In genomic region chr1:201917362-201918033, GRCh38 we compare ENCODE assay signal across 10 cellular contexts. TPM values are rescaled to one million over a fixed set of nuclear protein-coding genes. Genes with fewer than 3 reads are reported as not detected.
DNase-seq lines count a peak whose midpoint lies in the region; ATAC-seq and TF ChIP-seq lines count a peak whose summit lies in the region.
"Had no signal": no experiment of that assay in that cellular context is flagged by ENCODE, and none has a peak within 500 bp of the region (broad histone marks: within the 10 kb centered on the region; RNA-seq: fewer than 3 reads in every experiment).

No MANE protein-coding gene starts in this region.

- peak overlapping the region; percentile 70 for H3K4me3 Mint-ChIP-seq in HFFc6
- H3K4me3 Mint-ChIP-seq in activated naive CD4-positive, alpha-beta T cell treated with anti-CD3 and anti-CD28 coated beads for 36 hours: no peak overlapping the region
- H3K4me3 Mint-ChIP-seq: activated T-helper 17 cell treated with anti-CD3 and anti-CD28 coated beads, Interleukin-2, amount 50 U/mL, for 72 hours; GM23338 had no signal

- peak; percentile 14 for ATAC-seq in left colon
- no peak for ATAC-seq in HG03354 (IDR thresholded peaks at IDR 0.05; ENCODE audit: poor library complexity, severe bottlenecking, unreplicated experiment)
- no peak for ATAC-seq in GM18498 (IDR thresholded peaks at IDR 0.05; ENCODE audit: unreplicated experiment)
- ATAC-seq: activated T-helper 17 cell treated with anti-CD3 and anti-CD28 coated beads, Interleukin-2, amount 50 U/mL, for 72 hours had no signal

- peaks cover 38% of the 10 kb centered on the region for H3K36me3 Mint-ChIP-seq in HFFc6 (ENCODE audit: low read depth)
- no peaks in the 10 kb centered on the region for H3K36me3 Mint-ChIP-seq in activated naive CD4-positive, alpha-beta T cell treated with anti-CD3 and anti-CD28 coated beads for 36 hours (ENCODE audit: low read depth)

- DNase-seq in HFFc6 (peak; percentile 86), caudate nucleus (lab: John Stamatoyannopoulos, UW) (no peak), left colon (no peak), stromal cell of bone marrow (ENCODE audit: low read depth) (peak; percentile 93), T-helper 9 cell (no peak)
- DNase-seq in activated naive CD4-positive, alpha-beta T cell treated with anti-CD3 and anti-CD28 coated beads for 36 hours: no peak

- no peaks in the 10 kb centered on the region for H3K9me3 Mint-ChIP-seq in HFFc6
- no peaks in the 10 kb centered on the region for H3K9me3 Mint-ChIP-seq in activated naive CD4-positive, alpha-beta T cell treated with anti-CD3 and anti-CD28 coated beads for 36 hours
- H3K9me3 Mint-ChIP-seq: activated T-helper 17 cell treated with anti-CD3 and anti-CD28 coated beads, Interleukin-2, amount 50 U/mL, for 72 hours; GM23338 had no signal

- CTCF ChIA-PET in activated naive CD4-positive, alpha-beta T cell treated with anti-CD3 and anti-CD28 coated beads for 36 hours (lab: Charles Lee): interaction anchor here (0.5 to 1.8 kb wide), 3 partner anchors 21 to 320 kb away, joined by 3 to 5 read pairs (median 3); no protein-coding TSS in a partner anchor

- intact Hi-C loops in left colon (cut with DNase I, micrococcal nuclease): no loop called here
- intact Hi-C loops in activated naive CD4-positive, alpha-beta T cell treated with anti-CD3 and anti-CD28 coated beads for 36 hours (cut with micrococcal nuclease): no loop called here

- H3K27ac ChIP-seq in caudate nucleus (ENCODE audit: low read depth, low read length): peak overlapping the region; percentile 24

- peak overlapping the region; percentile 91 for H3K27ac Mint-ChIP-seq in HFFc6
- H3K27ac Mint-ChIP-seq in activated naive CD4-positive, alpha-beta T cell treated with anti-CD3 and anti-CD28 coated beads for 36 hours: no peak overlapping the region
- H3K27ac Mint-ChIP-seq: activated T-helper 17 cell treated with anti-CD3 and anti-CD28 coated beads, Interleukin-2, amount 50 U/mL, for 72 hours; GM23338 had no signal

- H3K27me3 Mint-ChIP-seq in HFFc6 (ENCODE audit: insufficient read depth): peaks cover 4% of the 10 kb centered on the region
- H3K27me3 Mint-ChIP-seq in activated naive CD4-positive, alpha-beta T cell treated with anti-CD3 and anti-CD28 coated beads for 36 hours (ENCODE audit: low read depth): peaks cover 9% of the 10 kb centered on the region

- peaks cover 64% of the 10 kb centered on the region for H3K4me1 Mint-ChIP-seq in HFFc6 (ENCODE audit: low read depth)
- H3K4me1 Mint-ChIP-seq in activated naive CD4-positive, alpha-beta T cell treated with anti-CD3 and anti-CD28 coated beads for 36 hours (ENCODE audit: low read depth): no peaks in the 10 kb centered on the region
- H3K4me1 Mint-ChIP-seq: activated T-helper 17 cell treated with anti-CD3 and anti-CD28 coated beads, Interleukin-2, amount 50 U/mL, for 72 hours; GM23338 had no signal

- no peak for TF ChIP-seq CTCF in HFFc6 (IDR thresholded peaks at IDR 0.05)

RNA-seq across cellular contexts. Expression of gene SHISA4, which starts 28.8 kb away (rescaled TPM):
- 10 to 100 TPM; 29.8 to 49.6 (median 39.9) TPM for total RNA-seq in HFFc6 (2021; fragmentation: NEBNext Ultra II Directional; extraction: Animal tissue kit (Norgen Biotek cat#: 25700))
- 1 to 10 TPM; 1.7 to 2.6 TPM for total RNA-seq in left colon
- total RNA-seq in activated naive CD4-positive, alpha-beta T cell treated with anti-CD3 and anti-CD28 coated beads for 36 hours: under 1 TPM in 1 of 2 experiments, not detected in 1; 0.33 TPM

RNA-seq across cellular contexts. Expression of gene LMOD1, which starts 28.9 kb away (rescaled TPM):
- total RNA-seq in HFFc6 (2021; fragmentation: NEBNext Ultra II Directional; extraction: Animal tissue kit (Norgen Biotek cat#: 25700)): 10 to 100 TPM; 19.0 to 37.4 (median 36.5) TPM
- total RNA-seq in left colon: 10 to 100 TPM in 1 of 2 donors, 1 to 10 TPM in 1; 9.4 to 58.4 TPM
- total RNA-seq in activated naive CD4-positive, alpha-beta T cell treated with anti-CD3 and anti-CD28 coated beads for 36 hours: not detected
- total RNA-seq: activated T-helper 17 cell treated with anti-CD3 and anti-CD28 coated beads, Interleukin-2, amount 50 U/mL, for 72 hours had no signal

RNA-seq across cellular contexts. Expression of gene TIMM17A, which starts 37.8 kb away (rescaled TPM):
- 100 to 1,000 TPM; 114 to 128 (median 122) TPM for total RNA-seq in HFFc6 (2021; fragmentation: NEBNext Ultra II Directional; extraction: Animal tissue kit (Norgen Biotek cat#: 25700))
- 10 to 100 TPM; 53.1 to 60.1 TPM for total RNA-seq in left colon
- 10 to 100 TPM; 52.6 to 54.4 TPM for total RNA-seq in activated naive CD4-positive, alpha-beta T cell treated with anti-CD3 and anti-CD28 coated beads for 36 hours

Comparison
In these comparisons a context has a peak if more than half of its experiments do, and no peak if none do; other contexts are left out.
1. DNase-seq: peak in HFFc6 (single experiment) and stromal cell of bone marrow (single experiment); none in caudate nucleus (0 of 61), left colon (0 of 2), T-helper 9 cell (single experiment) and activated naive CD4-positive, alpha-beta T cell treated with anti-CD3 and anti-CD28 coated beads for 36 hours (single experiment).
2. RNA of gene SHISA4, which starts 28.8 kb away (total RNA-seq): 29.8 to 49.6 TPM in HFFc6; 1.7 to 2.6 TPM in left colon and 0.33 TPM in activated naive CD4-positive, alpha-beta T cell treated with anti-CD3 and anti-CD28 coated beads for 36 hours; every median in the first group is over 4 times any median in the second.
3. RNA of gene LMOD1, which starts 28.9 kb away (total RNA-seq): 9.4 to 58.4 TPM in left colon and 19.0 to 37.4 TPM in HFFc6; not detected in activated naive CD4-positive, alpha-beta T cell treated with anti-CD3 and anti-CD28 coated beads for 36 hours; every median in the first group is over 10 times any median in the second.